Comparison of ENCODE assay signal across 28 cellular contexts in the genomic region with DNA sequence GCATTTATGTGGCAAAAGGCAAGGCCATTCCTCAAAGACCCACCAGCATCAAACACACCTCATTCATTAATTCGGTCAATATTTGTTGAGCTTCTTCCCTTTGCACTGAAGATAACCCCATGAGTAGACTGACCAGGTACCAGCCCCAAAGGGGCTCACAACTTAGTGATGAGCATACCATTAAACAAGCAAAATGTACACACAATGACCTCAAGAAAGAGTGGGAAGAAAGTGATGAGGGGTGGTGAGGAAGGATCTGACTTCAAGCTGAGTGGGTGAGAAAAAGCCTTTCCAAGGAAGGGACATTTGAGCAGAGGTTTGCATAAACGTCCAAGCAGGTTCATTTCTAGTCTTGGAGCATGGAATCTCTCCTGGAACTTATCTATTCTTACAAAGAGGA.
"Had no signal": no experiment of that assay in that cellular context is flagged by ENCODE, and none has a peak within 500 bp of the region (broad histone marks: within the 10 kb centered on the region; RNA-seq: fewer than 3 reads in every experiment).

No MANE protein-coding gene starts in this region.

- H3K4me3 ChIP-seq: colonic mucosa, coronary artery, dorsolateral prefrontal cortex, esophagus muscularis mucosa, esophagus squamous epithelium, gastrocnemius medialis, gastroesophageal sphincter, heart left ventricle, heart right ventricle had no signal

- H3K9me3 Mint-ChIP-seq: dendritic cell treated with granulocyte-macrophage colony-stimulating factor and Interleukin-4, amounts not matched to agents 40 ng/mL and 50 ng/mL, for 4 days; endodermal cell had no signal

- ATAC-seq: effector memory CD8-positive, alpha-beta T cell; esophagus mucosa; foreskin keratinocyte; gastrocnemius medialis; gastroesophageal sphincter; heart left ventricle; heart right ventricle had no signal

- H3K4me1 ChIP-seq: colonic mucosa, esophagus muscularis mucosa, esophagus squamous epithelium, foreskin keratinocyte, gastrocnemius medialis, gastroesophageal sphincter, heart left ventricle, heart right ventricle had no signal

- H3K4me1 Mint-ChIP-seq: endodermal cell had no signal

- H3K9me3 ChIP-seq: colonic mucosa, esophagus muscularis mucosa, esophagus squamous epithelium, gastrocnemius medialis, gastroesophageal sphincter, heart left ventricle had no signal

- H3K27ac Mint-ChIP-seq: dendritic cell treated with granulocyte-macrophage colony-stimulating factor and Interleukin-4, amounts not matched to agents 40 ng/mL and 50 ng/mL, for 4 days; effector memory CD8-positive, alpha-beta T cell; endodermal cell had no signal

- H3K27me3 ChIP-seq: colonic mucosa, esophagus squamous epithelium, gastrocnemius medialis had no signal

- H3K27me3 Mint-ChIP-seq: dendritic cell treated with granulocyte-macrophage colony-stimulating factor and Interleukin-4, amounts not matched to agents 40 ng/mL and 50 ng/mL, for 4 days; effector memory CD8-positive, alpha-beta T cell had no signal

- H3K4me3 Mint-ChIP-seq: dendritic cell treated with granulocyte-macrophage colony-stimulating factor and Interleukin-4, amounts not matched to agents 40 ng/mL and 50 ng/mL, for 4 days; effector memory CD8-positive, alpha-beta T cell; endodermal cell had no signal

- H3K27ac ChIP-seq: colonic mucosa, coronary artery, dorsolateral prefrontal cortex, epithelial cell of prostate, esophagus muscularis mucosa, esophagus squamous epithelium, foreskin keratinocyte, gastrocnemius medialis, gastroesophageal sphincter, heart left ventricle, heart right ventricle had no signal

- DNase-seq: colonic mucosa; cortex of kidney; dermis blood vessel endothelial cell; dorsolateral prefrontal cortex; effector CD4-positive, alpha-beta T cell; effector CD8-positive, alpha-beta T cell; effector memory CD4-positive, alpha-beta T cell; effector memory CD8-positive, alpha-beta T cell; endodermal cell; erythroblast; esophagus squamous epithelium; foreskin fibroblast; foreskin keratinocyte; gastrocnemius medialis; glutamatergic neuron; head of caudate nucleus; heart left ventricle; heart right ventricle had no signal

- H3K36me3 ChIP-seq: colonic mucosa, esophagus muscularis mucosa, esophagus squamous epithelium, gastrocnemius medialis, gastroesophageal sphincter, heart left ventricle, heart right ventricle had no signal

- FAIRE-seq: colon, endometrium, endothelial cell of umbilical vein, frontal cortex had no signal
